33 cellular contexts compared by ENCODE assay signal in the genomic region with DNA sequence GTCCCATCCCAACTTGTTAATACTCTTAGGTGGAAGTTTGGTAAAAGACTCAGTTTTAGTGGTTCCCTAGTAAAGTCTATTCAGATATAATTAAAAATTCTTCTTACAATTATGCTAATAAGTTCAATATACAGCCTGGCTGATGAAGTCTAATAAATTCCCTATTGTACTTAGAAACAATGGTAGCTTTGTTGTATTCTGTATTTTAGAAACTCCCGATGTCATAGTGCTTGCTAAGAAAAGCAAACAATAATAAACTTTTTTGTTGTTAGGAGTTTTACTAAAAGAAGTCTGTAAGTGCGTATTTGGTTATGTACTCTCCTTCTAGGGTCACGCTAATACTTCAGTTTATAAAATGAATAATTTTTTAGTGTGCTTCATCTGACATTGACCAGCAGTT.
"Had no signal": no experiment of that assay in that cellular context is flagged by ENCODE, and none has a peak within 500 bp of the region (broad histone marks: within the 10 kb centered on the region; RNA-seq: fewer than 3 reads in every experiment).

No MANE protein-coding gene starts in this region.

- H3K27me3 Mint-ChIP-seq: activated B cell treated with CpG ODN at 0.5 μM for 24 hours; activated CD4-positive, alpha-beta memory T cell treated with anti-CD3 and anti-CD28 coated beads for 36 hours; activated CD4-positive, alpha-beta T cell treated with anti-CD3 and anti-CD28 coated beads, Interleukin-2, amount 10 ng/mL, durations not matched to agents 24 days and 14 days; activated CD8-positive, alpha-beta T cell treated with anti-CD3 and anti-CD28 coated beads for 36 hours; activated naive CD4-positive, alpha-beta T cell treated with anti-CD3 and anti-CD28 coated beads, Interleukin-2, amount 10 ng/mL, durations not matched to agents 7 days and 5 days; activated naive CD4-positive, alpha-beta T cell treated with anti-CD3 and anti-CD28 coated beads, Interleukin-2, amount 50 U/mL, for 24 hours; activated naive CD8-positive, alpha-beta T cell; activated naive CD8-positive, alpha-beta T cell treated with anti-CD3 and anti-CD28 coated beads, Interleukin-2, amount 10 ng/mL, durations not matched to agents 7 days and 5 days; activated naive CD8-positive, alpha-beta T cell treated with anti-CD3 and anti-CD28 coated beads, Interleukin-2, amount 50 U/mL, for 24 hours; central memory CD8-positive, alpha-beta T cell had no signal

- DNase-seq: activated B cell treated with CpG ODN at 0.5 μM for 24 hours; activated CD4-positive, alpha-beta memory T cell treated with anti-CD3 and anti-CD28 coated beads for 36 hours; activated CD4-positive, alpha-beta T cell treated with anti-CD3 and anti-CD28 coated beads for 4 hours; activated CD4-positive, alpha-beta T cell treated with anti-CD3 and anti-CD28 coated beads, Interleukin-2, amount 10 ng/mL, durations not matched to agents 24 days and 14 days; activated CD4-positive, alpha-beta T cell treated with anti-CD3 and anti-CD28 coated beads, Interleukin-2, amount 50 U/mL, for 1 hour; activated CD4-positive, alpha-beta T cell treated with anti-CD3 and anti-CD28 coated beads, Interleukin-2, amount 50 U/mL, for 4 hours; activated CD4-positive, CD25-positive, alpha-beta regulatory T cell treated with anti-CD3 and anti-CD28 coated beads, Interleukin-2, amount 50 U/mL, for 72 hours; activated CD8-positive, alpha-beta memory T cell treated with anti-CD3 and anti-CD28 coated beads, Interleukin-2, amount 50 U/mL, for 4 hours; activated CD8-positive, alpha-beta T cell treated with anti-CD3 and anti-CD28 coated beads for 36 hours; activated effector memory CD4-positive, alpha-beta T cell treated with Interleukin-2 at 50 U/mL for 16 hours; activated gamma-delta T cell; activated naive CD4-positive, alpha-beta T cell treated with anti-CD3 and anti-CD28 coated beads, Interleukin-2, amount 10 ng/mL, durations not matched to agents 7 days and 5 days; activated naive CD4-positive, alpha-beta T cell treated with Interleukin-2 at 50 U/mL for 16 hours; activated naive CD8-positive, alpha-beta T cell treated with anti-CD3 and anti-CD28 coated beads, Interleukin-2, amount 10 ng/mL, durations not matched to agents 7 days and 5 days; activated naive CD8-positive, alpha-beta T cell treated with anti-CD3 and anti-CD28 coated beads, Interleukin-2, amount 50 U/mL, for 24 hours; activated T-cell treated with anti-CD3 and anti-CD28 coated beads for 4 hours; activated T-cell treated with anti-CD3 and anti-CD28 coated beads, Interleukin-2, amount 50 U/mL, for 1 hour; activated T-cell treated with anti-CD3 and anti-CD28 coated beads, Interleukin-2, amount 50 U/mL, for 48 hours; amygdala; anterior cingulate cortex; caudate nucleus; T-helper 1 cell; T-helper 2 cell; T-helper 9 cell had no signal

- H3K9me3 Mint-ChIP-seq: activated B cell treated with CpG ODN at 0.5 μM for 24 hours; activated CD4-positive, alpha-beta memory T cell treated with anti-CD3 and anti-CD28 coated beads for 36 hours; activated CD4-positive, alpha-beta T cell treated with anti-CD3 and anti-CD28 coated beads, Interleukin-2, amount 10 ng/mL, durations not matched to agents 24 days and 14 days; activated CD8-positive, alpha-beta T cell treated with anti-CD3 and anti-CD28 coated beads for 36 hours; activated naive CD4-positive, alpha-beta T cell treated with anti-CD3 and anti-CD28 coated beads, Interleukin-2, amount 10 ng/mL, durations not matched to agents 7 days and 5 days; activated naive CD4-positive, alpha-beta T cell treated with anti-CD3 and anti-CD28 coated beads, Interleukin-2, amount 50 U/mL, for 24 hours; activated naive CD8-positive, alpha-beta T cell treated with anti-CD3 and anti-CD28 coated beads, Interleukin-2, amount 10 ng/mL, durations not matched to agents 7 days and 5 days; activated naive CD8-positive, alpha-beta T cell treated with anti-CD3 and anti-CD28 coated beads, Interleukin-2, amount 50 U/mL, for 24 hours; activated T-helper 2 cell treated with anti-CD3 and anti-CD28 coated beads, Interferon-gamma antibody, Interleukin-2, Interleukin-4, amounts not matched to agents 10 μg/mL and 5 μg/mL and 100 μg/mL, durations not matched to agents 14 hours and 24 hours and 36 hours; brain; central memory CD8-positive, alpha-beta T cell; T-helper 1 cell treated with Interleukin-12 subunit alpha and Interleukin-12 subunit beta and Interleukin-4 antibody, amounts not matched to agents 30 μg/mL and 1 μg/mL, for 36 hours; T-helper 2 cell treated with Interferon-gamma antibody and Interleukin-4, amounts not matched to agents 5 μg/mL and 100 μg/mL, for 36 hours had no signal

- H3K36me3 Mint-ChIP-seq: activated naive CD4-positive, alpha-beta T cell treated with anti-CD3 and anti-CD28 coated beads, Interleukin-2, amount 10 ng/mL, durations not matched to agents 7 days and 5 days had no signal

- H3K27ac Mint-ChIP-seq: activated B cell treated with CpG ODN at 0.5 μM for 24 hours; activated CD4-positive, alpha-beta memory T cell treated with anti-CD3 and anti-CD28 coated beads for 36 hours; activated CD4-positive, alpha-beta T cell treated with anti-CD3 and anti-CD28 coated beads, Interleukin-2, amount 10 ng/mL, durations not matched to agents 24 days and 14 days; activated CD8-positive, alpha-beta T cell treated with anti-CD3 and anti-CD28 coated beads for 36 hours; activated naive CD4-positive, alpha-beta T cell treated with anti-CD3 and anti-CD28 coated beads, Interleukin-2, amount 10 ng/mL, durations not matched to agents 7 days and 5 days; activated naive CD4-positive, alpha-beta T cell treated with anti-CD3 and anti-CD28 coated beads, Interleukin-2, amount 50 U/mL, for 24 hours; activated naive CD8-positive, alpha-beta T cell; activated naive CD8-positive, alpha-beta T cell treated with anti-CD3 and anti-CD28 coated beads, Interleukin-2, amount 10 ng/mL, durations not matched to agents 7 days and 5 days; activated naive CD8-positive, alpha-beta T cell treated with anti-CD3 and anti-CD28 coated beads, Interleukin-2, amount 50 U/mL, for 24 hours; activated T-helper 2 cell treated with anti-CD3 and anti-CD28 coated beads, Interferon-gamma antibody, Interleukin-2, Interleukin-4, amounts not matched to agents 10 μg/mL and 5 μg/mL and 100 μg/mL, durations not matched to agents 14 hours and 24 hours and 36 hours; brain; T-helper 1 cell treated with Interleukin-12 subunit alpha and Interleukin-12 subunit beta and Interleukin-4 antibody, amounts not matched to agents 30 μg/mL and 1 μg/mL, for 36 hours; T-helper 2 cell treated with Interferon-gamma antibody and Interleukin-4, amounts not matched to agents 5 μg/mL and 100 μg/mL, for 36 hours had no signal

- H3K36me3 ChIP-seq: ascending aorta, cardiac muscle cell had no signal

- ATAC-seq: activated CD8-positive, alpha-beta T cell treated with anti-CD3 and anti-CD28 coated beads for 36 hours; activated naive CD8-positive, alpha-beta T cell treated with anti-CD3 and anti-CD28 coated beads, Interleukin-2, amount 50 U/mL, for 24 hours had no signal

- H3K4me3 ChIP-seq: ascending aorta, cardiac muscle cell had no signal

- H3K4me1 Mint-ChIP-seq: activated B cell treated with CpG ODN at 0.5 μM for 24 hours; activated CD4-positive, alpha-beta T cell treated with anti-CD3 and anti-CD28 coated beads, Interleukin-2, amount 10 ng/mL, durations not matched to agents 24 days and 14 days; activated naive CD4-positive, alpha-beta T cell treated with anti-CD3 and anti-CD28 coated beads, Interleukin-2, amount 10 ng/mL, durations not matched to agents 7 days and 5 days; activated naive CD4-positive, alpha-beta T cell treated with anti-CD3 and anti-CD28 coated beads, Interleukin-2, amount 50 U/mL, for 24 hours; activated naive CD8-positive, alpha-beta T cell treated with anti-CD3 and anti-CD28 coated beads, Interleukin-2, amount 10 ng/mL, durations not matched to agents 7 days and 5 days; activated naive CD8-positive, alpha-beta T cell treated with anti-CD3 and anti-CD28 coated beads, Interleukin-2, amount 50 U/mL, for 24 hours; central memory CD8-positive, alpha-beta T cell had no signal

- H3K4me3 Mint-ChIP-seq: activated B cell treated with CpG ODN at 0.5 μM for 24 hours; activated CD4-positive, alpha-beta memory T cell treated with anti-CD3 and anti-CD28 coated beads for 36 hours; activated CD4-positive, alpha-beta T cell treated with anti-CD3 and anti-CD28 coated beads, Interleukin-2, amount 10 ng/mL, durations not matched to agents 24 days and 14 days; activated CD8-positive, alpha-beta T cell treated with anti-CD3 and anti-CD28 coated beads for 36 hours; activated naive CD4-positive, alpha-beta T cell treated with anti-CD3 and anti-CD28 coated beads, Interleukin-2, amount 10 ng/mL, durations not matched to agents 7 days and 5 days; activated naive CD4-positive, alpha-beta T cell treated with anti-CD3 and anti-CD28 coated beads, Interleukin-2, amount 50 U/mL, for 24 hours; activated naive CD8-positive, alpha-beta T cell; activated naive CD8-positive, alpha-beta T cell treated with anti-CD3 and anti-CD28 coated beads, Interleukin-2, amount 10 ng/mL, durations not matched to agents 7 days and 5 days; activated naive CD8-positive, alpha-beta T cell treated with anti-CD3 and anti-CD28 coated beads, Interleukin-2, amount 50 U/mL, for 24 hours; brain; central memory CD8-positive, alpha-beta T cell; T-helper 1 cell treated with Interleukin-12 subunit alpha and Interleukin-12 subunit beta and Interleukin-4 antibody, amounts not matched to agents 30 μg/mL and 1 μg/mL, for 36 hours; T-helper 2 cell treated with Interferon-gamma antibody and Interleukin-4, amounts not matched to agents 5 μg/mL and 100 μg/mL, for 36 hours had no signal

- H3K27me3 ChIP-seq: ascending aorta, cardiac muscle cell had no signal
